ENCODE assay signal across 1 cellular context in genomic region chr11:70836071-70836470, GRCh38.
TF ChIP-seq lines count a peak whose summit lies in the region.

No MANE protein-coding gene starts in this region.

TF ChIP-seq in H1, 55 proteins besides CTCF, POLR2A, EP300 and RAD21 (continued from another document):
- TF ChIP-seq CTBP2 (IDR thresholded peaks at IDR 0.05; ENCODE audit: borderline replicate concordance, insufficient read depth, insufficient read length, low read length), result no peak
- TF ChIP-seq HDAC2 (IDR thresholded peaks at IDR 0.05; ENCODE audit: borderline replicate concordance in 1 of 2, low read depth in 2 of 2, low read length in 2 of 2), result no peak
- no peak for TF ChIP-seq EGR1 (IDR thresholded peaks at IDR 0.05; ENCODE audit: borderline replicate concordance, low read depth, low read length)
- TF ChIP-seq CREB1 (IDR thresholded peaks at IDR 0.05), result no peak
- no peak for TF ChIP-seq CEBPB (IDR thresholded peaks at IDR 0.05; ENCODE audit: low read depth, low read length)
- no peak for TF ChIP-seq BRCA1 (IDR thresholded peaks at IDR 0.05; ENCODE audit: low read depth, low read length)
- no peak for TF ChIP-seq EZH2 (IDR thresholded peaks at IDR 0.05; ENCODE audit: low read depth, low read length, severe bottlenecking)
